In genomic region chr1:171817511-171818265, GRCh38 we compare ENCODE assay signal across 8 cellular contexts. TPM values are rescaled to one million over a fixed set of nuclear protein-coding genes. Genes with fewer than 3 reads are reported as not detected.
DNase-seq lines count a peak whose midpoint lies in the region; ATAC-seq and TF ChIP-seq lines count a peak whose summit lies in the region.

No MANE protein-coding gene starts in this region.

- peak overlapping the region; percentile 54 for H3K27ac Mint-ChIP-seq in WTC11

- no peaks in the 10 kb centered on the region for H3K27me3 ChIP-seq in stomach

- CTCF ChIA-PET in WTC11 (lab: Charles Lee) = interaction anchor here (0.6 to 2.7 kb wide), 9 partner anchors 17 to 185 kb away, joined by 3 to 16 read pairs (median 4); partner anchors contain the start of gene DNM3

- no peak overlapping the region for H3K4me3 ChIP-seq in stomach

- H3K9me3 Mint-ChIP-seq in WTC11 = no peaks in the 10 kb centered on the region

- POLR2A ChIA-PET in WTC11 (lab: Charles Lee) = interaction anchor here (0.7 kb wide), 1 partner anchor 614 kb away, joined by 5 read pairs; no protein-coding TSS in a partner anchor

- WGBS in stomach, 5 donors = 22 to 35% (median 30%) methylated on average over 3 of the region's 3 CpGs

- no peak for TF ChIP-seq POLR2A in stomach (IDR thresholded peaks at IDR 0.05)

- TF ChIP-seq EP300 in stomach (IDR thresholded peaks at IDR 0.05) = no peak

- ATAC-seq in HG03565 (IDR thresholded peaks at IDR 0.05; ENCODE audit: unreplicated experiment) (peak; percentile 91), WTC11 (peak; percentile 79), HG03135 (IDR thresholded peaks at IDR 0.05; ENCODE audit: unreplicated experiment) (no peak)

- no peak for TF ChIP-seq CTCF in WTC11 (IDR thresholded peaks at IDR 0.05)
- TF ChIP-seq CTCF in stomach (IDR thresholded peaks at IDR 0.05) = no peak

- H3K4me1 ChIP-seq in stomach = peaks cover 0 to 3% (median 0%) of the 10 kb centered on the region in 4 donors

- peaks cover 30% of the 10 kb centered on the region for H3K4me1 Mint-ChIP-seq in WTC11

- no peaks in the 10 kb centered on the region for H3K27me3 Mint-ChIP-seq in WTC11 (ENCODE audit: low read depth)

- H3K36me3 ChIP-seq in stomach = no peaks in the 10 kb centered on the region

- H3K27ac ChIP-seq in stomach = no peak overlapping the region

- intact Hi-C loops in stomach (cut with DNase I; ENCODE audit: low total_unique reads) = no loop called here

- no peaks in the 10 kb centered on the region for H3K9me3 ChIP-seq in stomach

- peak; percentile 42 for DNase-seq in activated naive CD4-positive, alpha-beta T cell treated with Interleukin-2 at 50 U/mL for 16 hours
- no peak for DNase-seq in activated naive CD4-positive, alpha-beta T cell (lab: John Stamatoyannopoulos, UW)
- no peak for DNase-seq in WTC11 (ENCODE audit: low spot score)
- peak; percentile 46 for DNase-seq in fibroblast of peridontal ligament (ENCODE audit: extremely low read depth)
- peak; percentile 59 for DNase-seq in stimulated activated CD4-positive, alpha-beta T cell treated with anti-CD3 and anti-CD28 coated beads, Interleukin-4, amount 100 ng/mL, for 24 hours
- DNase-seq in stomach = no peak

- no peaks in the 10 kb centered on the region for H3K36me3 Mint-ChIP-seq in WTC11

- no peak overlapping the region for H3K4me3 Mint-ChIP-seq in WTC11

TF ChIP-seq in WTC11, 78 proteins besides CTCF, POLR2A, EP300 and RAD21:
- no peak for TF ChIP-seq TP53 (CRISPR knock-in tag; IDR thresholded peaks at IDR 0.05)
- no peak for TF ChIP-seq ZBTB43 (CRISPR knock-in tag; IDR thresholded peaks at IDR 0.05)
- no peak for TF ChIP-seq GABPB1 (CRISPR knock-in tag; IDR thresholded peaks at IDR 0.05)
- no peak for TF ChIP-seq FOXP4 (CRISPR knock-in tag; IDR thresholded peaks at IDR 0.05)

RNA-seq across cellular contexts. Expression of gene DNM3, which starts 23.6 kb away (rescaled TPM):
- total RNA-seq in WTC11 (2021) (0.99 to 1.9 TPM (median 1.6 TPM) in 3 replicates), stomach (10 to 100 TPM in 1 of 5 donors, 1 to 10 TPM in 3, under 1 TPM in 1; 0.58 to 13.8 (median 3.8) TPM)
- polyA plus RNA-seq in stomach = 1 to 10 TPM in 2 of 3 donors, under 1 TPM in 1; 0.70 to 2.6 (median 1.4) TPM

RNA-seq across cellular contexts. Expression of gene METTL13, which starts 36.2 kb away (rescaled TPM):
- total RNA-seq in WTC11 (2021) (40.4 to 46.5 TPM (median 43.6 TPM) in 3 replicates), stomach (100 to 1,000 TPM in 1 of 5 donors, 10 to 100 TPM in 2, 1 to 10 TPM in 2; 1.8 to 101 (median 15.8) TPM)
- 10 to 100 TPM; 11.1 to 15.8 (median 13.0) TPM for polyA plus RNA-seq in stomach

Comparison
In these comparisons a context has a peak if more than half of its experiments do, and no peak if none do; other contexts are left out.
1. DNase-seq: peak in activated naive CD4-positive, alpha-beta T cell treated with Interleukin-2 at 50 U/mL for 16 hours (single experiment), fibroblast of peridontal ligament (single experiment) and stimulated activated CD4-positive, alpha-beta T cell treated with anti-CD3 and anti-CD28 coated beads, Interleukin-4, amount 100 ng/mL, for 24 hours (single experiment); none in activated naive CD4-positive, alpha-beta T cell (0 of 4), WTC11 (single experiment) and stomach (single experiment).